ENCODE assay signal across 8 cellular contexts in genomic region chr17:45296003-45296832, GRCh38. TPM values are rescaled to one million over a fixed set of nuclear protein-coding genes. Genes with fewer than 3 reads are reported as not detected.
DNase-seq lines count a peak whose midpoint lies in the region; ATAC-seq and TF ChIP-seq lines count a peak whose summit lies in the region.

No MANE protein-coding gene starts in this region.

- H3K79me2 ChIP-seq in neural progenitor cell (ENCODE audit: low read depth) = peaks cover 13% of the 10 kb centered on the region

- H3K4me2 ChIP-seq in BLaER1 treated with 17β-estradiol and CSF1 and Interleukin-3, amounts not matched to agents 10 nM and 100 nM = peak overlapping the region; percentile 75 to 97 (median 92)
- no peak overlapping the region for H3K4me2 ChIP-seq in neural progenitor cell

- H3K27ac ChIP-seq in BLaER1 treated with 17β-estradiol and CSF1 and Interleukin-3, amounts not matched to agents 10 nM and 100 nM = peak overlapping the region; percentile 31 to 90 (median 74); a peak in 20 of 22 replicates
- H3K27ac ChIP-seq in lung (ENCODE audit: low read depth in 1 of 2, low read length in 1 of 2) (peak overlapping the region; percentile 1 to 27), neural progenitor cell (no peak overlapping the region)

- intact Hi-C loops in activated T-helper 1 cell treated with anti-CD3 and anti-CD28 coated beads, Interleukin-12 subunit alpha, Interleukin-12 subunit beta, Interleukin-2, Interleukin-4 antibody, amounts not matched to agents 30 ng/mL and 10 ng/mL and 1 ng/mL, durations not matched to agents 14 hours and 24 hours and 36 hours (cut with micrococcal nuclease) = no loop called here

- no peaks in the 10 kb centered on the region for H3K27me3 Mint-ChIP-seq in activated T-helper 1 cell treated with anti-CD3 and anti-CD28 coated beads, Interleukin-12 subunit alpha, Interleukin-12 subunit beta, Interleukin-2, Interleukin-4 antibody, amounts not matched to agents 30 ng/mL and 10 ng/mL and 1 ng/mL, durations not matched to agents 14 hours and 24 hours and 36 hours (ENCODE audit: insufficient read depth)
- H3K27me3 Mint-ChIP-seq in neural progenitor cell (ENCODE audit: insufficient read depth, low read depth) = no peaks in the 10 kb centered on the region

- H3K9ac ChIP-seq in BLaER1 treated with 17β-estradiol and CSF1 and Interleukin-3, amounts not matched to agents 10 nM and 100 nM = peak overlapping the region in 9 of 11 experiments; percentile 27 to 69 (median 56); a peak in 15 of 22 replicates
- H3K9ac ChIP-seq in neural progenitor cell = no peak overlapping the region

- peaks cover 0 to 83% (median 55%) of the 10 kb centered on the region in 11 experiments; a peak in 18 of 22 replicates for H4K20me1 ChIP-seq in BLaER1 treated with 17β-estradiol and CSF1 and Interleukin-3, amounts not matched to agents 10 nM and 100 nM
- H4K20me1 ChIP-seq in neural progenitor cell (ENCODE audit: low read depth) = peaks cover 36% of the 10 kb centered on the region

- H3K4me1 Mint-ChIP-seq in activated T-helper 1 cell treated with anti-CD3 and anti-CD28 coated beads, Interleukin-12 subunit alpha, Interleukin-12 subunit beta, Interleukin-2, Interleukin-4 antibody, amounts not matched to agents 30 ng/mL and 10 ng/mL and 1 ng/mL, durations not matched to agents 14 hours and 24 hours and 36 hours (ENCODE audit: low read depth) = peaks cover 88% of the 10 kb centered on the region
- H3K4me1 Mint-ChIP-seq in neural progenitor cell = peaks cover 43% of the 10 kb centered on the region

- H3F3A ChIP-seq in neural progenitor cell (ENCODE audit: low read depth) = no peaks in the 10 kb centered on the region

- DNase-seq in HT1080 (ENCODE audit: low read depth) (peak; percentile 78), lung (ENCODE audit: low spot score) (no peak), neural progenitor cell (ENCODE audit: low spot score) (no peak), NCI-H2081 (lab: John Stamatoyannopoulos, UW) (no peak)
- DNase-seq in activated T-helper 1 cell treated with anti-CD3 and anti-CD28 coated beads, Interleukin-12 subunit alpha, Interleukin-12 subunit beta, Interleukin-2, Interleukin-4 antibody, amounts not matched to agents 30 ng/mL and 10 ng/mL and 1 ng/mL, durations not matched to agents 14 hours and 24 hours and 36 hours (ENCODE audit: low spot score) = no peak

- H3K36me3 Mint-ChIP-seq in activated T-helper 1 cell treated with anti-CD3 and anti-CD28 coated beads, Interleukin-12 subunit alpha, Interleukin-12 subunit beta, Interleukin-2, Interleukin-4 antibody, amounts not matched to agents 30 ng/mL and 10 ng/mL and 1 ng/mL, durations not matched to agents 14 hours and 24 hours and 36 hours (ENCODE audit: low read depth) = peaks cover 41% of the 10 kb centered on the region
- no peaks in the 10 kb centered on the region for H3K36me3 Mint-ChIP-seq in neural progenitor cell

- H3K9me3 Mint-ChIP-seq in activated T-helper 1 cell treated with anti-CD3 and anti-CD28 coated beads, Interleukin-12 subunit alpha, Interleukin-12 subunit beta, Interleukin-2, Interleukin-4 antibody, amounts not matched to agents 30 ng/mL and 10 ng/mL and 1 ng/mL, durations not matched to agents 14 hours and 24 hours and 36 hours = no peaks in the 10 kb centered on the region
- H3K9me3 Mint-ChIP-seq in neural progenitor cell = no peaks in the 10 kb centered on the region

- 60 to 74% methylated on average over 7 of the region's 7 CpGs for WGBS in lung, 2 donors

- TF ChIP-seq CTCF in lung (IDR thresholded peaks at IDR 0.05; ENCODE audit: control extremely low read depth, extremely low read depth) (no peak), neural progenitor cell (IDR thresholded peaks at IDR 0.05) (no peak)

- no peak for ATAC-seq in lung (ENCODE audit: insufficient read depth, low FRiP score)
- ATAC-seq in HG02970 (IDR thresholded peaks at IDR 0.05; ENCODE audit: low FRiP score, unreplicated experiment) = no peak
- no peak for ATAC-seq in GM21528 (IDR thresholded peaks at IDR 0.05; ENCODE audit: low FRiP score, unreplicated experiment)

- H2AFZ ChIP-seq in neural progenitor cell (replicated peaks) = no peak overlapping the region

- H3K4me3 Mint-ChIP-seq in activated T-helper 1 cell treated with anti-CD3 and anti-CD28 coated beads, Interleukin-12 subunit alpha, Interleukin-12 subunit beta, Interleukin-2, Interleukin-4 antibody, amounts not matched to agents 30 ng/mL and 10 ng/mL and 1 ng/mL, durations not matched to agents 14 hours and 24 hours and 36 hours = peak overlapping the region; percentile 19
- H3K4me3 Mint-ChIP-seq in neural progenitor cell = no peak overlapping the region

- H3K27me3 ChIP-seq in BLaER1 treated with 17β-estradiol and CSF1 and Interleukin-3, amounts not matched to agents 10 nM and 100 nM = no peaks in the 10 kb centered on the region
- no peaks in the 10 kb centered on the region for H3K27me3 ChIP-seq in lung (ENCODE audit: control insufficient read depth, insufficient read depth)
- H3K27me3 ChIP-seq in neural progenitor cell = no peaks in the 10 kb centered on the region

- H3K4me1 ChIP-seq in BLaER1 treated with 17β-estradiol and CSF1 and Interleukin-3, amounts not matched to agents 10 nM and 100 nM = peaks cover 98 to 100% (median 99%) of the 10 kb centered on the region in 10 experiments
- H3K4me1 ChIP-seq in lung (ENCODE audit: control insufficient read depth in 2 of 2, insufficient read depth in 2 of 2, low read length in 2 of 2) = peaks cover 17 to 33% of the 10 kb centered on the region in 2 donors
- H3K4me1 ChIP-seq in neural progenitor cell = no peaks in the 10 kb centered on the region

- no peaks in the 10 kb centered on the region for H3K9me3 ChIP-seq in BLaER1 treated with 17β-estradiol and CSF1 and Interleukin-3, amounts not matched to agents 10 nM and 100 nM (replicated peaks in 1 of 11)
- no peaks in the 10 kb centered on the region for H3K9me3 ChIP-seq in lung (ENCODE audit: control insufficient read depth in 2 of 2, insufficient read depth in 1 of 2, low read length in 1 of 2)
- H3K9me3 ChIP-seq in neural progenitor cell (ENCODE audit: low read depth) = no peaks in the 10 kb centered on the region

- H3K36me3 ChIP-seq in BLaER1 treated with 17β-estradiol and CSF1 and Interleukin-3, amounts not matched to agents 10 nM and 100 nM = peaks cover 0 to 29% (median 8%) of the 10 kb centered on the region in 11 experiments; a peak in 11 of 22 replicates
- H3K36me3 ChIP-seq in lung (ENCODE audit: control insufficient read depth in 2 of 2, insufficient read depth in 2 of 2, low read length in 2 of 2) = no peaks in the 10 kb centered on the region
- no peaks in the 10 kb centered on the region for H3K36me3 ChIP-seq in neural progenitor cell

- peak overlapping the region in 2 of 10 experiments; percentile 9 to 19; a peak in 2 of 20 replicates for H3K4me3 ChIP-seq in BLaER1 treated with 17β-estradiol and CSF1 and Interleukin-3, amounts not matched to agents 10 nM and 100 nM
- H3K4me3 ChIP-seq in lung (no peak overlapping the region), neural progenitor cell (no peak overlapping the region)

- peak overlapping the region; percentile 82 for H3K27ac Mint-ChIP-seq in activated T-helper 1 cell treated with anti-CD3 and anti-CD28 coated beads, Interleukin-12 subunit alpha, Interleukin-12 subunit beta, Interleukin-2, Interleukin-4 antibody, amounts not matched to agents 30 ng/mL and 10 ng/mL and 1 ng/mL, durations not matched to agents 14 hours and 24 hours and 36 hours
- no peak overlapping the region for H3K27ac Mint-ChIP-seq in neural progenitor cell

RNA-seq across cellular contexts. Expression of gene MAP3K14, which starts 20.6 kb away (rescaled TPM):
- total RNA-seq in HT1080 (2014; rRNA removed; shearing (Covaris generic)) = 13.0 and 13.2 TPM in 2 replicates
- 22.7 and 24.4 TPM in 2 replicates for polyA plus RNA-seq in HT1080 (2015; cell fraction: cytosol; rRNA removed)
- 72.7 and 80.6 TPM in 2 replicates for polyA plus RNA-seq in HT1080 (2015; cell fraction: nucleus; rRNA removed)
- total RNA-seq in activated T-helper 1 cell treated with anti-CD3 and anti-CD28 coated beads, Interleukin-12 subunit alpha, Interleukin-12 subunit beta, Interleukin-2, Interleukin-4 antibody, amounts not matched to agents 30 ng/mL and 10 ng/mL and 1 ng/mL, durations not matched to agents 14 hours and 24 hours and 36 hours = 64.4 and 64.7 TPM in 2 replicates
- total RNA-seq in lung = 10 to 100 TPM in 1 of 2 donors, 1 to 10 TPM in 1; 5.9 to 13.5 TPM
- polyA plus RNA-seq in lung = 1 to 10 TPM; 6.4 to 9.2 TPM
- 0.34 and 2.7 TPM in 2 replicates for total RNA-seq in neural progenitor cell (ENCODE audit: low replicate concordance)

RNA-seq across cellular contexts. Expression of gene SPATA32, which starts 34.3 kb away (rescaled TPM):
- total RNA-seq in HT1080 (2014; rRNA removed; shearing (Covaris generic)) = not detected in 2 replicates
- not detected in 2 replicates for polyA plus RNA-seq in HT1080 (2015; cell fraction: cytosol; rRNA removed)
- polyA plus RNA-seq in HT1080 (2015; cell fraction: nucleus; rRNA removed) = not detected in 2 replicates
- total RNA-seq in activated T-helper 1 cell treated with anti-CD3 and anti-CD28 coated beads, Interleukin-12 subunit alpha, Interleukin-12 subunit beta, Interleukin-2, Interleukin-4 antibody, amounts not matched to agents 30 ng/mL and 10 ng/mL and 1 ng/mL, durations not matched to agents 14 hours and 24 hours and 36 hours = 0.44 and 0.56 TPM in 2 replicates
- total RNA-seq in lung (under 1 TPM in 1 of 2 donors, not detected in 1; 0.21 TPM), neural progenitor cell (ENCODE audit: low replicate concordance) (not detected in 2 replicates)
- under 1 TPM; 0.08 to 0.40 TPM for polyA plus RNA-seq in lung
